Comparison of ENCODE assay signal across 21 cellular contexts in the genomic region with DNA sequence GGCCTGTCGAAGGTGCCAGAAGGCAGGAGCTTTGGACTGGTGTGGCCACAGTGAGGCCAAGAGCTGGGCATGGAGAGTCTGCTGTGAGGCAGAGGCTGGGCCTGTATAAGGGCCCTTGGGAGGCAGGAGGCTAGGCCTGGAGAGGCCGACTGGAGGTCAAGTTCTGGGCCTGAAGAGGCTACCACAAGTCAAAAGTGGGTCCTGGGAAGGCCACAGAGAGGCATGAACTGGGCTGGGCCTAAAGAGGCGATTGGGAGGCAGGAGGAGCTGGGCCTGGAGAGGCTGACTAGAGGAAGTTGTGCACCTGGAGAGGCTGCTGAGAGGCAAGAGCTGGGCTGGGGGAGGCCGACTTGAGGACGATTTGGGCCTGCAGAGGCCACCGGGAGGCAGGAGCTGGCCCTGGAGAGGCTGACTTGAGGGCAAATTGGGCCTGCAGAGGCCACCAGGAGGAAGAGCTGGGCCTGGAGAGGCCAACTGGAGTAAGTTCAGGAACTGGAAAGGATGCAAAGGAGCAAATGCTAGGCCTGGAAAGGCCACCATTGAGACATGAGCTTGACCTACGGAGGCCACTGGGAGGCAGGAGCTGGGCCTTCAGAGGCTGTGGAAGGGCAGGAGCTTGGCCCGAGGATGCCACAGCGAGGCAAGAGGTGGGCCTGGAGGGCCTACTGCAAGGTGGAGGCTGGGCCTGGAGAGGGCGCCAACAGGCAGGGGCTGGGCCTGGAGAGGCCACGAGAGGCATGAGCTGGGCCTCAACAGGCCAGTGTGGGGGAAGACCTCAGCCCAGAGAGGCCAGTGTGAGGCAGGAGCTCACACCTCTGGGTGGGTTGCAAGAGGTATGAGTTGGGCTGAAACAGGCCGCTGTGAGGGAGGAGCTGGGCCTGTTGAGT. TPM values are rescaled to one million over a fixed set of nuclear protein-coding genes. Genes with fewer than 3 reads are reported as not detected.
DNase-seq lines count a peak whose midpoint lies in the region; ATAC-seq and TF ChIP-seq lines count a peak whose summit lies in the region.
"Had no signal": no experiment of that assay in that cellular context is flagged by ENCODE, and none has a peak within 500 bp of the region (broad histone marks: within the 10 kb centered on the region; RNA-seq: fewer than 3 reads in every experiment).

No MANE protein-coding gene starts in this region.

- H3K4me3 Mint-ChIP-seq in activated CD4-positive, alpha-beta T cell treated with anti-CD3 and anti-CD28 coated beads for 36 hours: no peak overlapping the region
- H3K4me3 Mint-ChIP-seq: B cell; CD4-positive, CD25-positive, alpha-beta regulatory T cell; CD8-positive, alpha-beta T cell; GM23338; H9 had no signal

- H3K36me3 ChIP-seq in OCI-LY1 (ENCODE audit: insufficient read depth, low read length): no peaks in the 10 kb centered on the region
- no peaks in the 10 kb centered on the region for H3K36me3 ChIP-seq in WERI-Rb-1
- H3K36me3 ChIP-seq in esophagus muscularis mucosa: no peaks in the 10 kb centered on the region
- H3K36me3 ChIP-seq: BLaER1 had no signal

- H3K27ac Mint-ChIP-seq in activated CD4-positive, alpha-beta T cell treated with anti-CD3 and anti-CD28 coated beads for 36 hours: no peak overlapping the region
- H3K27ac Mint-ChIP-seq: B cell; CD8-positive, alpha-beta T cell; GM23338; H9 had no signal

- no peak overlapping the region for H3K27ac ChIP-seq in OCI-LY1 (ENCODE audit: low read depth, low read length, poor library complexity, severe bottlenecking)
- H3K27ac ChIP-seq in WERI-Rb-1: no peak overlapping the region
- H3K27ac ChIP-seq in esophagus muscularis mucosa (replicated peaks in 1 of 4): no peak overlapping the region
- H3K27ac ChIP-seq: 22Rv1, BLaER1, C4-2B had no signal

- no peaks in the 10 kb centered on the region for H3K27me3 Mint-ChIP-seq in activated CD4-positive, alpha-beta T cell treated with anti-CD3 and anti-CD28 coated beads for 36 hours
- H3K27me3 Mint-ChIP-seq: B cell; CD4-positive, CD25-positive, alpha-beta regulatory T cell had no signal

- WGBS in esophagus muscularis mucosa: 64% methylated on average over 10 of the region's 12 CpGs

- DNase-seq in NCI-H82 (lab: John Stamatoyannopoulos, UW): peak; percentile 6
- DNase-seq in NCI-H82 treated with DMSO at 0.1 percent for 48 hours (lab: John Stamatoyannopoulos, UW; ENCODE audit: unreplicated experiment): no peak
- DNase-seq in WERI-Rb-1: peak; percentile 40
- DNase-seq in esophagus muscularis mucosa (ENCODE audit: extremely low spot score): peak; percentile 62
- DNase-seq in activated CD4-positive, alpha-beta T cell treated with anti-CD3 and anti-CD28 coated beads for 36 hours: no peak
- DNase-seq in anterior cingulate cortex (lab: John Stamatoyannopoulos, UW): no peak
- DNase-seq: Caco-2; CD4-positive, CD25-positive, alpha-beta regulatory T cell; CD8-positive, alpha-beta T cell; DMS153; DND-41; H9 had no signal

- H3K9me2 ChIP-seq in OCI-LY1 (ENCODE audit: low read depth, low read length): no peaks in the 10 kb centered on the region

- no peaks in the 10 kb centered on the region for H3K9me3 ChIP-seq in OCI-LY1 (ENCODE audit: low read length)
- H3K9me3 ChIP-seq in WERI-Rb-1 (ENCODE audit: severe bottlenecking): no peaks in the 10 kb centered on the region
- peaks cover 0 to 32% (median 7%) of the 10 kb centered on the region in 4 donors for H3K9me3 ChIP-seq in esophagus muscularis mucosa

- intact Hi-C loops in esophagus muscularis mucosa (cut with DNase I): no loop called here
- intact Hi-C loops in activated CD4-positive, alpha-beta T cell treated with anti-CD3 and anti-CD28 coated beads for 36 hours (cut with DNase I, micrococcal nuclease): no loop called here

- H3K36me3 Mint-ChIP-seq in activated CD4-positive, alpha-beta T cell treated with anti-CD3 and anti-CD28 coated beads for 36 hours (ENCODE audit: low read depth): no peaks in the 10 kb centered on the region
- H3K36me3 Mint-ChIP-seq: CD4-positive, CD25-positive, alpha-beta regulatory T cell; CD8-positive, alpha-beta T cell had no signal

- no peak for TF ChIP-seq POLR2A in esophagus muscularis mucosa (IDR thresholded peaks at IDR 0.05; ENCODE audit: low read depth)

- no peaks in the 10 kb centered on the region for H3K79me2 ChIP-seq in OCI-LY1 (ENCODE audit: insufficient read depth, low read length)

- no peak for TF ChIP-seq EP300 in esophagus muscularis mucosa (IDR thresholded peaks at IDR 0.05)

- ATAC-seq in activated CD4-positive, alpha-beta T cell treated with anti-CD3 and anti-CD28 coated beads for 36 hours: no peak
- no peak for ATAC-seq in HG02973 (IDR thresholded peaks at IDR 0.05; ENCODE audit: unreplicated experiment)
- ATAC-seq: CD8-positive, alpha-beta T cell; GM23338; HCT116 had no signal

- no peaks in the 10 kb centered on the region for H4K20me1 ChIP-seq in OCI-LY1 (ENCODE audit: insufficient read depth, low read length)
- H4K20me1 ChIP-seq: BLaER1 had no signal

- no peak overlapping the region for H3K4me3 ChIP-seq in OCI-LY1 (ENCODE audit: low read depth, low read length, poor library complexity, severe bottlenecking)
- no peak overlapping the region for H3K4me3 ChIP-seq in WERI-Rb-1 (ENCODE audit: low read depth, low read length)
- no peak overlapping the region for H3K4me3 ChIP-seq in esophagus muscularis mucosa
- H3K4me3 ChIP-seq: BLaER1, GM23338 had no signal

- H3K27me3 ChIP-seq in OCI-LY1 (ENCODE audit: insufficient read depth, low read length): no peaks in the 10 kb centered on the region
- peaks cover 11% of the 10 kb centered on the region for H3K27me3 ChIP-seq in WERI-Rb-1 (ENCODE audit: insufficient read depth, low read depth, severe bottlenecking)
- H3K27me3 ChIP-seq in esophagus muscularis mucosa: no peaks in the 10 kb centered on the region
- H3K27me3 ChIP-seq: BLaER1 had no signal

- CTCF ChIA-PET in activated CD4-positive, alpha-beta T cell treated with anti-CD3 and anti-CD28 coated beads for 36 hours (lab: Charles Lee): no interaction called here

- H2AFZ ChIP-seq in OCI-LY1 (ENCODE audit: low read length): no peak overlapping the region
- H2AFZ ChIP-seq: GM23338 had no signal

- no peaks in the 10 kb centered on the region for H3K4me1 ChIP-seq in OCI-LY1 (ENCODE audit: insufficient read depth, low read length, severe bottlenecking)
- H3K4me1 ChIP-seq in esophagus muscularis mucosa: no peaks in the 10 kb centered on the region
- H3K4me1 ChIP-seq: BLaER1, Caco-2 had no signal

- H3F3A ChIP-seq in OCI-LY1 (ENCODE audit: insufficient read depth, low read length): no peaks in the 10 kb centered on the region

- peaks cover 20% of the 10 kb centered on the region for H3K9me3 Mint-ChIP-seq in activated CD4-positive, alpha-beta T cell treated with anti-CD3 and anti-CD28 coated beads for 36 hours (ENCODE audit: low read depth)

- no peak overlapping the region for H3K9ac ChIP-seq in OCI-LY1 (ENCODE audit: low read length)
- H3K9ac ChIP-seq: BLaER1 had no signal

- peak; percentile 26; the same call in 1 of the 2 replicates for TF ChIP-seq CTCF in OCI-LY1 (IDR thresholded peaks at IDR 0.05; ENCODE audit: low read length)
- TF ChIP-seq CTCF in WERI-Rb-1 (IDR thresholded peaks at IDR 0.05; ENCODE audit: low read depth, low read length): peak; percentile 52
- no peak for TF ChIP-seq CTCF in esophagus muscularis mucosa (IDR thresholded peaks at IDR 0.05)

- H3K4me2 ChIP-seq in OCI-LY1 (ENCODE audit: low read length): no peak overlapping the region
- H3K4me2 ChIP-seq: BLaER1, GM23338 had no signal

- no peaks in the 10 kb centered on the region for H3K4me1 Mint-ChIP-seq in activated CD4-positive, alpha-beta T cell treated with anti-CD3 and anti-CD28 coated beads for 36 hours
- H3K4me1 Mint-ChIP-seq: B cell, GM23338, H9 had no signal

- POLR2A ChIA-PET in activated CD4-positive, alpha-beta T cell treated with anti-CD3 and anti-CD28 coated beads for 36 hours (lab: Charles Lee): no interaction called here

RNA-seq across cellular contexts. Expression of a gene that starts 39.8 kb away (rescaled TPM):
- total RNA-seq in esophagus muscularis mucosa: not detected
- total RNA-seq in activated CD4-positive, alpha-beta T cell treated with anti-CD3 and anti-CD28 coated beads for 36 hours: not detected
- total RNA-seq: B cell; Caco-2; CD4-positive, CD25-positive, alpha-beta regulatory T cell; CD8-positive, alpha-beta T cell; GM23338; H4; H9 had no signal

Comparison
In these comparisons a context has a peak if more than half of its experiments do, and no peak if none do; other contexts are left out.
1. DNase-seq: peak in NCI-H82 (single experiment), WERI-Rb-1 (single experiment) and esophagus muscularis mucosa (single experiment); none in NCI-H82 treated with DMSO at 0.1 percent for 48 hours (single experiment), activated CD4-positive, alpha-beta T cell treated with anti-CD3 and anti-CD28 coated beads for 36 hours (single experiment) and anterior cingulate cortex (0 of 58).
2. CTCF ChIP-seq: peak in OCI-LY1 (single experiment) and WERI-Rb-1 (single experiment); none in esophagus muscularis mucosa (0 of 3).